In genomic region chr2:199851499-199851816, GRCh38 we compare ENCODE assay signal across 1 cellular context.
TF ChIP-seq lines count a peak whose summit lies in the region.

No MANE protein-coding gene starts in this region.

TF ChIP-seq in HepG2, 621 proteins besides CTCF, POLR2A, EP300 and RAD21:
- TF ChIP-seq U2AF1 (optimal IDR thresholded peaks at IDR 0.05; ENCODE audit: low read depth, low read length) (no peak), CAMTA2 (CRISPR knock-in tag; IDR thresholded peaks at IDR 0.05; ENCODE audit: borderline replicate concordance) (no peak), SYNCRIP (IDR thresholded peaks at IDR 0.05; ENCODE audit: insufficient read depth, low read depth, low read length) (no peak), ZBTB7A (CRISPR knock-in tag; IDR thresholded peaks at IDR 0.05) (no peak), AHR (CRISPR knock-in tag; IDR thresholded peaks at IDR 0.05) (no peak), ETV5 (CRISPR knock-in tag; IDR thresholded peaks at IDR 0.05; ENCODE audit: borderline replicate concordance) (no peak), DR1 (CRISPR knock-in tag; IDR thresholded peaks at IDR 0.05) (no peak), BATF2 (CRISPR knock-in tag; IDR thresholded peaks at IDR 0.05) (0 out of 2 replicates have a peak, but pooled peaks have one; percentile 7), ZNF343 (CRISPR knock-in tag; IDR thresholded peaks at IDR 0.05) (no peak), ZNF44 (CRISPR knock-in tag; IDR thresholded peaks at IDR 0.05) (no peak), NAIF1 (CRISPR knock-in tag; IDR thresholded peaks at IDR 0.05; ENCODE audit: borderline replicate concordance) (no peak), FOXO4 (CRISPR knock-in tag; conservative IDR thresholded peaks at IDR 0.05) (no peak), AGO1 (IDR thresholded peaks at IDR 0.05; ENCODE audit: low read depth, low read length, poor library complexity, severe bottlenecking) (no peak), ARID5B (CRISPR knock-in tag; IDR thresholded peaks at IDR 0.05) (0 out of 2 replicates have a peak, but pooled peaks have one; percentile 2), ZNF280B (CRISPR knock-in tag; IDR thresholded peaks at IDR 0.05; ENCODE audit: borderline replicate concordance) (no peak), PHB2 (IDR thresholded peaks at IDR 0.05; ENCODE audit: partially characterized antibody) (no peak), ISX (CRISPR knock-in tag; conservative IDR thresholded peaks at IDR 0.05) (no peak), KLF6 (CRISPR knock-in tag; IDR thresholded peaks at IDR 0.05) (no peak), ZSCAN25 (CRISPR knock-in tag; IDR thresholded peaks at IDR 0.05) (no peak), ZNF7 (CRISPR knock-in tag; IDR thresholded peaks at IDR 0.05) (no peak), RARG (CRISPR knock-in tag; IDR thresholded peaks at IDR 0.05; ENCODE audit: low read depth) (no peak), ZIK1 (CRISPR knock-in tag; IDR thresholded peaks at IDR 0.05; ENCODE audit: borderline replicate concordance, low read depth) (no peak), ATAD3A (CRISPR knock-in tag; IDR thresholded peaks at IDR 0.05) (no peak), ZNF841 (CRISPR knock-in tag; IDR thresholded peaks at IDR 0.05; ENCODE audit: borderline replicate concordance) (0 out of 2 replicates have a peak, but pooled peaks have one; percentile 18), DNMT1 (CRISPR knock-in tag; IDR thresholded peaks at IDR 0.05) (no peak), BORCS8-MEF2B (CRISPR knock-in tag; IDR thresholded peaks at IDR 0.05) (no peak), ZNF780A (CRISPR knock-in tag; IDR thresholded peaks at IDR 0.05) (0 out of 2 replicates have a peak, but pooled peaks have one; percentile 8), STAG1 (CRISPR knock-in tag; IDR thresholded peaks at IDR 0.05) (no peak), ATF7 (IDR thresholded peaks at IDR 0.05) (no peak), ATF7 (CRISPR knock-in tag; IDR thresholded peaks at IDR 0.05) (no peak), NFATC3 (CRISPR knock-in tag; IDR thresholded peaks at IDR 0.05) (no peak), MTF2 (CRISPR knock-in tag; IDR thresholded peaks at IDR 0.05; ENCODE audit: borderline replicate concordance) (0 out of 2 replicates have a peak, but pooled peaks have one; percentile 43)
- TF ChIP-seq, protein P1, sequence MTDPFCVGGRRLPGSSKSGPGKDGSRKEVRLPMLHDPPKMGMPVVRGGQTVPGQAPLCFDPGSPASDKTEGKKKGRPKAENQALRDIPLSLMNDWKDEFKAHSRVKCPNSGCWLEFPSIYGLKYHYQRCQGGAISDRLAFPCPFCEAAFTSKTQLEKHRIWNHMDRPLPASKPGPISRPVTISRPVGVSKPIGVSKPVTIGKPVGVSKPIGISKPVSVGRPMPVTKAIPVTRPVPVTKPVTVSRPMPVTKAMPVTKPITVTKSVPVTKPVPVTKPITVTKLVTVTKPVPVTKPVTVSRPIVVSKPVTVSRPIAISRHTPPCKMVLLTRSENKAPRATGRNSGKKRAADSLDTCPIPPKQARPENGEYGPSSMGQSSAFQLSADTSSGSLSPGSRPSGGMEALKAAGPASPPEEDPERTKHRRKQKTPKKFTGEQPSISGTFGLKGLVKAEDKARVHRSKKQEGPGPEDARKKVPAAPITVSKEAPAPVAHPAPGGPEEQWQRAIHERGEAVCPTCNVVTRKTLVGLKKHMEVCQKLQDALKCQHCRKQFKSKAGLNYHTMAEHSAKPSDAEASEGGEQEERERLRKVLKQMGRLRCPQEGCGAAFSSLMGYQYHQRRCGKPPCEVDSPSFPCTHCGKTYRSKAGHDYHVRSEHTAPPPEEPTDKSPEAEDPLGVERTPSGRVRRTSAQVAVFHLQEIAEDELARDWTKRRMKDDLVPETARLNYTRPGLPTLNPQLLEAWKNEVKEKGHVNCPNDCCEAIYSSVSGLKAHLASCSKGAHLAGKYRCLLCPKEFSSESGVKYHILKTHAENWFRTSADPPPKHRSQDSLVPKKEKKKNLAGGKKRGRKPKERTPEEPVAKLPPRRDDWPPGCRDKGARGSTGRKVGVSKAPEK (CRISPR knock-in tag; IDR thresholded peaks at IDR 0.05; ENCODE audit: borderline replicate concordance) = 0 out of 2 replicates have a peak, but pooled peaks have one; percentile 14
- TF ChIP-seq, protein P2, sequence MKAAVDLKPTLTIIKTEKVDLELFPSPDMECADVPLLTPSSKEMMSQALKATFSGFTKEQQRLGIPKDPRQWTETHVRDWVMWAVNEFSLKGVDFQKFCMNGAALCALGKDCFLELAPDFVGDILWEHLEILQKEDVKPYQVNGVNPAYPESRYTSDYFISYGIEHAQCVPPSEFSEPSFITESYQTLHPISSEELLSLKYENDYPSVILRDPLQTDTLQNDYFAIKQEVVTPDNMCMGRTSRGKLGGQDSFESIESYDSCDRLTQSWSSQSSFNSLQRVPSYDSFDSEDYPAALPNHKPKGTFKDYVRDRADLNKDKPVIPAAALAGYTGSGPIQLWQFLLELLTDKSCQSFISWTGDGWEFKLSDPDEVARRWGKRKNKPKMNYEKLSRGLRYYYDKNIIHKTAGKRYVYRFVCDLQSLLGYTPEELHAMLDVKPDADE (CRISPR knock-in tag; IDR thresholded peaks at IDR 0.05) = no peak
- TF ChIP-seq, protein P3, sequence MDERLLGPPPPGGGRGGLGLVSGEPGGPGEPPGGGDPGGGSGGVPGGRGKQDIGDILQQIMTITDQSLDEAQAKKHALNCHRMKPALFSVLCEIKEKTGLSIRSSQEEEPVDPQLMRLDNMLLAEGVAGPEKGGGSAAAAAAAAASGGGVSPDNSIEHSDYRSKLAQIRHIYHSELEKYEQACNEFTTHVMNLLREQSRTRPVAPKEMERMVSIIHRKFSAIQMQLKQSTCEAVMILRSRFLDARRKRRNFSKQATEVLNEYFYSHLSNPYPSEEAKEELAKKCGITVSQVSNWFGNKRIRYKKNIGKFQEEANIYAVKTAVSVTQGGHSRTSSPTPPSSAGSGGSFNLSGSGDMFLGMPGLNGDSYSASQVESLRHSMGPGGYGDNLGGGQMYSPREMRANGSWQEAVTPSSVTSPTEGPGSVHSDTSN (CRISPR knock-in tag; IDR thresholded peaks at IDR 0.05) = no peak
